Comparison of ENCODE assay signal across 8 cellular contexts in the genomic region with DNA sequence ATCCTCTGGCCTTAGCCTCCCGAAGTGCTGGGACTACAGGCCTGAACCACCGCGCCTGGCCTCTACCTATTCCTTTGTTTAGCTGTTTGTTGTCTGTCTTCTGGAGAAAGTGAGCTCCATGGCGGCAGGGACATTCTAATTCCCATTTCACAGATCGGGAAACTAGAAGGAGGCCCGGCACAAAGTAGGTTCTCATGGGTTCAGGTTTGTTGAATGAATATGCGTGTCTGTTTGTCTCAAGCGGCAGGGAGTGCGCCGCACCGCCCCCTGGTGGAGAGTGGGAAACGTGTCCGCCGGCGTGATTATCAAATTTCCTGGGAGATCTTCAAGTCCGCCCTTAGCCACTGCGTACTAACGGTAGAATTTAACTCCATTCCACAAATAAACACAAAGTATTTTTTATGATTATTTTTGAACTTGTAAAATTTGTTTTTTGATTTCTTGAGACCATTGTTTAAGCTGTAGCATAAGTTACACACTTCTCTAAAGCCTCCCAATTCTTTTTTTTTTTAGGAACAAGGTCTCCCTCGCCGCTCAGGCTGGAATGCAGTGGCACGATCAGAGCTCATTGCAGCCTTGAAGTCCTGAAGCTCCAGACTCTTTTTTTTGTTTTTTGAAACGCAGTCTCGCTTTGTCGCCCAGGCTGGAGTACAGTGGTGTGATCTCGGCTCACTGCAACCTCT. TPM values are rescaled to one million over a fixed set of nuclear protein-coding genes. Genes with fewer than 3 reads are reported as not detected.
DNase-seq lines count a peak whose midpoint lies in the region; ATAC-seq and TF ChIP-seq lines count a peak whose summit lies in the region.

No MANE protein-coding gene starts in this region.

- DNase-seq in AG08395 (ENCODE audit: low spot score) (peak; percentile 62), GM20000 (ENCODE audit: low spot score) (peak; percentile 72), esophagus squamous epithelium (lab: John Stamatoyannopoulos, UW) (no peak), thyroid gland (peak; percentile 71 to 85), middle frontal gyrus (ENCODE audit: extremely low spot score, low spot score) (no peak)
- peak; percentile 82 for DNase-seq in activated T-cell treated with anti-CD3 and anti-CD28 coated beads, Interleukin-2, amount 50 U/mL, for 4 hours

- H3K9me2 ChIP-seq in neural cell (ENCODE audit: insufficient read depth, low read length): no peaks in the 10 kb centered on the region

- TF ChIP-seq EP300 in neural cell (conservative IDR thresholded peaks at IDR 0.05; ENCODE audit: poor library complexity, severe bottlenecking): no peak

- no peaks in the 10 kb centered on the region for H3F3A ChIP-seq in neural cell (ENCODE audit: insufficient read depth, low read length, poor library complexity, severe bottlenecking)

- TF ChIP-seq POLR2A in esophagus squamous epithelium (IDR thresholded peaks at IDR 0.05) (no peak), thyroid gland (IDR thresholded peaks at IDR 0.05) (no peak)

- TF ChIP-seq CTCF in GM20000 (IDR thresholded peaks at IDR 0.05; ENCODE audit: extremely low read depth, missing control alignments): peak; percentile 84
- TF ChIP-seq CTCF in OCI-LY3 (IDR thresholded peaks at IDR 0.05; ENCODE audit: low read depth, low read length): peak; percentile 97
- peak; percentile 83 to 93 (median 88) for TF ChIP-seq CTCF in esophagus squamous epithelium (IDR thresholded peaks at IDR 0.05)
- TF ChIP-seq CTCF in neural cell (IDR thresholded peaks at IDR 0.05; ENCODE audit: poor library complexity, severe bottlenecking): peak; percentile 81
- TF ChIP-seq CTCF in thyroid gland (IDR thresholded peaks at IDR 0.05): peak; percentile 73 to 92 (median 90)

- no peaks in the 10 kb centered on the region for H3K79me2 ChIP-seq in OCI-LY3 (ENCODE audit: low read length)
- no peaks in the 10 kb centered on the region for H3K79me2 ChIP-seq in neural cell (replicated peaks; ENCODE audit: insufficient read depth, low read length)

- no peak for ATAC-seq in activated T-cell treated with anti-CD3 and anti-CD28 coated beads, Interleukin-2, amount 50 U/mL, for 4 hours

- no peaks in the 10 kb centered on the region for H4K20me1 ChIP-seq in OCI-LY3 (ENCODE audit: insufficient read depth, low read length)
- no peaks in the 10 kb centered on the region for H4K20me1 ChIP-seq in neural cell (ENCODE audit: insufficient read depth)

- no peak overlapping the region for H3K27ac ChIP-seq in OCI-LY3 (ENCODE audit: low read length)
- H3K27ac ChIP-seq in esophagus squamous epithelium: no peak overlapping the region
- no peak overlapping the region for H3K27ac ChIP-seq in neural cell (ENCODE audit: low read length)
- H3K27ac ChIP-seq in thyroid gland: no peak overlapping the region

- H2AFZ ChIP-seq in OCI-LY3 (ENCODE audit: low read depth, low read length) (no peak overlapping the region), neural cell (ENCODE audit: low read depth, low read length) (no peak overlapping the region)

- no peaks in the 10 kb centered on the region for H3K36me3 Mint-ChIP-seq in activated T-cell treated with anti-CD3 and anti-CD28 coated beads, Interleukin-2, amount 50 U/mL, for 4 hours (ENCODE audit: insufficient read depth)

- H3K4me2 ChIP-seq in OCI-LY3 (ENCODE audit: low read length) (no peak overlapping the region), neural cell (ENCODE audit: low read length) (no peak overlapping the region)

- H3K27me3 Mint-ChIP-seq in activated T-cell treated with anti-CD3 and anti-CD28 coated beads, Interleukin-2, amount 50 U/mL, for 4 hours (ENCODE audit: low read depth): peaks cover 2% of the 10 kb centered on the region

- H3K4me3 Mint-ChIP-seq in activated T-cell treated with anti-CD3 and anti-CD28 coated beads, Interleukin-2, amount 50 U/mL, for 4 hours: peak overlapping the region; percentile 14

- no peaks in the 10 kb centered on the region for H3K27me3 ChIP-seq in OCI-LY3 (ENCODE audit: low read depth, low read length)
- H3K27me3 ChIP-seq in esophagus squamous epithelium: peaks cover 0 to 19% (median 0%) of the 10 kb centered on the region in 4 donors
- H3K27me3 ChIP-seq in neural cell (ENCODE audit: insufficient read depth, low read depth, low read length): no peaks in the 10 kb centered on the region
- no peaks in the 10 kb centered on the region for H3K27me3 ChIP-seq in thyroid gland

- H3K9me3 ChIP-seq in OCI-LY3 (ENCODE audit: insufficient read depth, low read length): no peaks in the 10 kb centered on the region
- no peaks in the 10 kb centered on the region for H3K9me3 ChIP-seq in esophagus squamous epithelium
- H3K9me3 ChIP-seq in neural cell (ENCODE audit: low read length): no peaks in the 10 kb centered on the region
- no peaks in the 10 kb centered on the region for H3K9me3 ChIP-seq in thyroid gland

- intact Hi-C loops in esophagus squamous epithelium (cut with DNase I) (no loop called here), thyroid gland (cut with DNase I) (loop anchor here (10.0 kb wide), 1 partner anchor 233 kb away; the partner anchor contains the start of gene NPAS1)

- H3K4me1 Mint-ChIP-seq in activated T-cell treated with anti-CD3 and anti-CD28 coated beads, Interleukin-2, amount 50 U/mL, for 4 hours (ENCODE audit: low read depth): peaks cover 19% of the 10 kb centered on the region

- TF ChIP-seq RAD21 in neural cell (conservative IDR thresholded peaks at IDR 0.05): peak; percentile 64

- WGBS in esophagus squamous epithelium, 2 donors: 31 to 34% methylated on average over 25 of the region's 25 CpGs
- 28 to 29% methylated on average over 25 of the region's 25 CpGs for WGBS in thyroid gland, 2 donors

- H3K4me3 ChIP-seq in OCI-LY3 (ENCODE audit: low read length) (no peak overlapping the region), esophagus squamous epithelium (no peak overlapping the region), neural cell (ENCODE audit: low read length) (no peak overlapping the region), thyroid gland (replicated peaks in 1 of 3) (no peak overlapping the region)

- H3K36me3 ChIP-seq in OCI-LY3 (replicated peaks; ENCODE audit: low read depth, low read length) (no peaks in the 10 kb centered on the region), esophagus squamous epithelium (no peaks in the 10 kb centered on the region), neural cell (ENCODE audit: insufficient read depth, low read length) (no peaks in the 10 kb centered on the region), thyroid gland (no peaks in the 10 kb centered on the region)

- H3K9me3 Mint-ChIP-seq in activated T-cell treated with anti-CD3 and anti-CD28 coated beads, Interleukin-2, amount 50 U/mL, for 4 hours: no peaks in the 10 kb centered on the region

- H3K4me1 ChIP-seq in OCI-LY3 (ENCODE audit: low read length) (peaks cover 11% of the 10 kb centered on the region; the same call in 1 of the 2 replicates), esophagus squamous epithelium (peaks cover 14 to 44% (median 17%) of the 10 kb centered on the region in 3 donors), thyroid gland (peaks cover 6 to 20% of the 10 kb centered on the region in 2 donors)

- H3K9ac ChIP-seq in OCI-LY3 (ENCODE audit: low read length): no peak overlapping the region
- H3K9ac ChIP-seq in neural cell (ENCODE audit: low read length): no peak overlapping the region

TF ChIP-seq in neural cell, 6 proteins besides CTCF, POLR2A, EP300 and RAD21:
- peak; percentile 76 for TF ChIP-seq SMC3 (conservative IDR thresholded peaks at IDR 0.05; ENCODE audit: poor library complexity)
- TF ChIP-seq MXI1 (conservative IDR thresholded peaks at IDR 0.05; ENCODE audit: poor library complexity, severe bottlenecking): no peak
TF ChIP-seq in neural cell: peak in this region for 1.

RNA-seq across cellular contexts. Expression of gene CCDC9, which starts 8.9 kb away (rescaled TPM):
- 10 to 100 TPM; 24.0 to 34.5 (median 30.4) TPM for total RNA-seq in activated T-cell treated with anti-CD3 and anti-CD28 coated beads, Interleukin-2, amount 50 U/mL, for 4 hours
- total RNA-seq in esophagus squamous epithelium: 10 to 100 TPM in 2 of 4 donors, 1 to 10 TPM in 2; 6.6 to 16.8 (median 10.5) TPM
- 2.1 and 5.3 TPM in 2 replicates for polyA plus RNA-seq in neural cell
- polyA minus RNA-seq in neural cell: 3.7 and 5.2 TPM in 2 replicates
- total RNA-seq in thyroid gland: 10 to 100 TPM; 16.1 to 21.9 (median 17.8) TPM

RNA-seq across cellular contexts. Expression of gene BBC3, which starts 16.4 kb away (rescaled TPM):
- 1 to 10 TPM; 4.4 to 6.0 (median 5.7) TPM for total RNA-seq in activated T-cell treated with anti-CD3 and anti-CD28 coated beads, Interleukin-2, amount 50 U/mL, for 4 hours
- total RNA-seq in esophagus squamous epithelium: 1 to 10 TPM in 3 of 4 donors, under 1 TPM in 1; 0.48 to 3.2 (median 2.6) TPM
- 15.6 and 20.1 TPM in 2 replicates for polyA plus RNA-seq in neural cell
- 11.2 and 12.4 TPM in 2 replicates for polyA minus RNA-seq in neural cell
- 1 to 10 TPM; 2.4 to 7.7 (median 4.9) TPM for total RNA-seq in thyroid gland

RNA-seq across cellular contexts. Expression of gene INAFM1, which starts 27.2 kb away (rescaled TPM):
- 10 to 100 TPM in 2 of 3 donors, 1 to 10 TPM in 1; 9.9 to 10.1 (median 10.0) TPM for total RNA-seq in activated T-cell treated with anti-CD3 and anti-CD28 coated beads, Interleukin-2, amount 50 U/mL, for 4 hours
- total RNA-seq in esophagus squamous epithelium: 1 to 10 TPM; 1.4 to 8.2 (median 3.5) TPM
- 6.6 and 11.5 TPM in 2 replicates for polyA plus RNA-seq in neural cell
- polyA minus RNA-seq in neural cell: 3.4 and 3.7 TPM in 2 replicates
- total RNA-seq in thyroid gland: 10 to 100 TPM in 1 of 4 donors, 1 to 10 TPM in 3; 4.3 to 10.6 (median 8.2) TPM

Comparison
In these comparisons a context has a peak if more than half of its experiments do, and no peak if none do; other contexts are left out.
1. DNase-seq: peak in AG08395 (single experiment), GM20000 (single experiment), activated T-cell treated with anti-CD3 and anti-CD28 coated beads, Interleukin-2, amount 50 U/mL, for 4 hours (single experiment) and thyroid gland (2 of 2); none in esophagus squamous epithelium (single experiment) and middle frontal gyrus (single experiment).
2. Peak in every context shown above with its lines, with median percentiles within 50 percentile points of each other: CTCF ChIP-seq.